ENCODE assay signal across 13 cellular contexts in genomic region chr3:15319127-15319526, GRCh38. TPM values are rescaled to one million over a fixed set of nuclear protein-coding genes. Genes with fewer than 3 reads are reported as not detected.
DNase-seq lines count a peak whose midpoint lies in the region; ATAC-seq and TF ChIP-seq lines count a peak whose summit lies in the region.
"Had no signal": no experiment of that assay in that cellular context is flagged by ENCODE, and none has a peak within 500 bp of the region (broad histone marks: within the 10 kb centered on the region; RNA-seq: fewer than 3 reads in every experiment).

No MANE protein-coding gene starts in this region.

- TF ChIP-seq POLR2A in right lobe of liver (IDR thresholded peaks at IDR 0.05) (no peak), gastrocnemius medialis (IDR thresholded peaks at IDR 0.05) (no peak)

- intact Hi-C loops in Right ventricle myocardium superior (cut with DNase I): no loop called here
- intact Hi-C loops in right lobe of liver (cut with DNase I): no loop called here
- intact Hi-C loops in gastrocnemius medialis (cut with DNase I; ENCODE audit: low total_unique reads): no loop called here

- H3K4me1 ChIP-seq in right atrium auricular region: peaks cover 0 to 53% of the 10 kb centered on the region in 2 donors
- peaks cover 0 to 73% (median 36%) of the 10 kb centered on the region in 4 donors for H3K4me1 ChIP-seq in right lobe of liver
- H3K4me1 ChIP-seq in gastrocnemius medialis: peaks cover 90 to 91% of the 10 kb centered on the region in 2 donors
- H3K4me1 ChIP-seq: colonic mucosa had no signal

- DNase-seq in right atrium auricular region (ENCODE audit: low spot score): no peak
- DNase-seq in Right ventricle myocardium superior: no peak
- no peak for DNase-seq in right lobe of liver
- DNase-seq in gastrocnemius medialis: no peak
- no peak for DNase-seq in NCI-H510A (lab: John Stamatoyannopoulos, UW)
- DNase-seq in central memory CD4-positive, alpha-beta T cell: no peak
- no peak for DNase-seq in HT-29 (ENCODE audit: low spot score)
- DNase-seq: colonic mucosa; naive thymus-derived CD8-positive, alpha-beta T cell; NCI-H1092 treated with DMSO at 0.1 percent for 48 hours; NCI-H446 treated with DMSO at 0.1 percent for 48 hours; spleen had no signal

- peak overlapping the region; percentile 71 to 76 for H3K27ac ChIP-seq in right atrium auricular region
- H3K27ac ChIP-seq in right lobe of liver: peak overlapping the region in 2 of 3 donors; percentile 19 to 56
- H3K27ac ChIP-seq in gastrocnemius medialis: peak overlapping the region; percentile 88 to 93 (median 91)
- H3K27ac ChIP-seq: colonic mucosa had no signal

- 42% methylated on average over 2 of the region's 2 CpGs for WGBS in right lobe of liver (ENCODE audit: insufficient coverage, low coverage, low lambda C conversion rate, missing lambda C conversion rate)

- H3K4me3 ChIP-seq in right atrium auricular region: no peak overlapping the region
- H3K4me3 ChIP-seq in right lobe of liver: no peak overlapping the region
- H3K4me3 ChIP-seq in gastrocnemius medialis: no peak overlapping the region
- H3K4me3 ChIP-seq: colonic mucosa, spleen had no signal

- TF ChIP-seq CTCF in right atrium auricular region (IDR thresholded peaks at IDR 0.05) (no peak), right lobe of liver (IDR thresholded peaks at IDR 0.05) (no peak), gastrocnemius medialis (IDR thresholded peaks at IDR 0.05 in 4 of 5, conservative IDR thresholded peaks at IDR 0.05 in 1 of 5) (no peak)

- H3K27me3 ChIP-seq in right atrium auricular region: no peaks in the 10 kb centered on the region
- H3K27me3 ChIP-seq in right lobe of liver: no peaks in the 10 kb centered on the region
- H3K27me3 ChIP-seq in gastrocnemius medialis: no peaks in the 10 kb centered on the region
- H3K27me3 ChIP-seq: colonic mucosa, spleen had no signal

- ATAC-seq in Right ventricle myocardium superior (ENCODE audit: poor library complexity) (no peak), right lobe of liver (no peak), gastrocnemius medialis (no peak), HG02798 (IDR thresholded peaks at IDR 0.05; ENCODE audit: poor library complexity, unreplicated experiment) (no peak)
- ATAC-seq: naive thymus-derived CD8-positive, alpha-beta T cell had no signal

- H3K9me3 ChIP-seq in right atrium auricular region (no peaks in the 10 kb centered on the region), right lobe of liver (no peaks in the 10 kb centered on the region), gastrocnemius medialis (no peaks in the 10 kb centered on the region)
- H3K9me3 ChIP-seq: colonic mucosa, spleen had no signal

- in situ Hi-C loops in gastrocnemius medialis (cut with MboI; ENCODE audit: low sequenced_read_pairs in 4 of 4): no loop called here

- H3K36me3 ChIP-seq in right atrium auricular region: no peaks in the 10 kb centered on the region
- H3K36me3 ChIP-seq in right lobe of liver: no peaks in the 10 kb centered on the region
- H3K36me3 ChIP-seq in gastrocnemius medialis: no peaks in the 10 kb centered on the region
- H3K36me3 ChIP-seq: colonic mucosa had no signal

RNA-seq across cellular contexts. Expression of gene SH3BP5, which starts 13.3 kb away (rescaled TPM):
- 10 to 100 TPM; 14.4 to 18.4 TPM for total RNA-seq in right atrium auricular region
- total RNA-seq in Right ventricle myocardium superior: 10.4 TPM
- 10 to 100 TPM in 4 of 6 experiments, 1 to 10 TPM in 2; 8.9 to 19.2 (median 13.8) TPM for total RNA-seq in right lobe of liver
- 100 to 1,000 TPM in 2 of 4 donors, 10 to 100 TPM in 2; 31.5 to 111 (median 75.5) TPM for total RNA-seq in gastrocnemius medialis
- 0.99 and 1.5 TPM in 2 replicates for total RNA-seq in HT-29 (2014; rRNA removed; shearing (Covaris generic))

Comparison
In these comparisons a context has a peak if more than half of its experiments do, and no peak if none do; other contexts are left out.
1. H3K27ac ChIP-seq: peak in every context shown above with its lines; median percentile 91 in gastrocnemius medialis; 74 in right atrium auricular region; 38 in right lobe of liver.